Comparison of ENCODE assay signal across 38 cellular contexts in genomic region chr16:52450241-52450640, GRCh38.
"Had no signal": no experiment of that assay in that cellular context is flagged by ENCODE, and none has a peak within 500 bp of the region (broad histone marks: within the 10 kb centered on the region; RNA-seq: fewer than 3 reads in every experiment).

No MANE protein-coding gene starts in this region.

- H3K27me3 ChIP-seq: ascending aorta, cardiac muscle cell had no signal

- H3K4me3 Mint-ChIP-seq: activated CD4-positive, alpha-beta memory T cell treated with anti-CD3 and anti-CD28 coated beads, Interleukin-2, amount 10 ng/mL, durations not matched to agents 7 days and 5 days; activated CD4-positive, alpha-beta T cell treated with anti-CD3 and anti-CD28 coated beads for 36 hours; activated CD4-positive, alpha-beta T cell treated with anti-CD3 and anti-CD28 coated beads, Interleukin-2, amount 10 ng/mL, durations not matched to agents 7 days and 5 days; activated CD8-positive, alpha-beta memory T cell treated with anti-CD3 and anti-CD28 coated beads, Interleukin-2, amount 10 ng/mL, durations not matched to agents 7 days and 5 days; activated CD8-positive, alpha-beta T cell treated with anti-CD3 and anti-CD28 coated beads, Interleukin-2, amount 10 ng/mL, durations not matched to agents 7 days and 5 days; activated naive CD4-positive, alpha-beta T cell treated with anti-CD3 and anti-CD28 coated beads, Interleukin-2, amount 10 ng/mL, durations not matched to agents 7 days and 5 days; activated naive CD4-positive, alpha-beta T cell treated with anti-CD3 and anti-CD28 coated beads, Interleukin-2, amount 50 U/mL, for 24 hours; activated naive CD8-positive, alpha-beta T cell; activated naive CD8-positive, alpha-beta T cell treated with anti-CD3 and anti-CD28 coated beads, Interleukin-2, amount 10 ng/mL, durations not matched to agents 7 days and 5 days; activated naive CD8-positive, alpha-beta T cell treated with anti-CD3 and anti-CD28 coated beads, Interleukin-2, amount 50 U/mL, for 24 hours; activated T-cell treated with anti-CD3 and anti-CD28 coated beads, Interleukin-2, amount 50 U/mL, for 24 hours; brain; central memory CD8-positive, alpha-beta T cell; T-helper 1 cell treated with Interleukin-12 subunit alpha and Interleukin-12 subunit beta and Interleukin-4 antibody, amounts not matched to agents 30 μg/mL and 1 μg/mL, for 36 hours; T-helper 2 cell treated with Interferon-gamma antibody and Interleukin-4, amounts not matched to agents 5 μg/mL and 100 μg/mL, for 36 hours; WTC11 had no signal

- H3K27me3 Mint-ChIP-seq: activated CD4-positive, alpha-beta memory T cell treated with anti-CD3 and anti-CD28 coated beads, Interleukin-2, amount 10 ng/mL, durations not matched to agents 7 days and 5 days; activated CD4-positive, alpha-beta T cell treated with anti-CD3 and anti-CD28 coated beads for 36 hours; activated CD4-positive, alpha-beta T cell treated with anti-CD3 and anti-CD28 coated beads, Interleukin-2, amount 10 ng/mL, durations not matched to agents 7 days and 5 days; activated CD8-positive, alpha-beta memory T cell treated with anti-CD3 and anti-CD28 coated beads, Interleukin-2, amount 10 ng/mL, durations not matched to agents 7 days and 5 days; activated naive CD4-positive, alpha-beta T cell treated with anti-CD3 and anti-CD28 coated beads, Interleukin-2, amount 10 ng/mL, durations not matched to agents 7 days and 5 days; activated naive CD4-positive, alpha-beta T cell treated with anti-CD3 and anti-CD28 coated beads, Interleukin-2, amount 50 U/mL, for 24 hours; activated naive CD8-positive, alpha-beta T cell; activated naive CD8-positive, alpha-beta T cell treated with anti-CD3 and anti-CD28 coated beads, Interleukin-2, amount 10 ng/mL, durations not matched to agents 7 days and 5 days; activated naive CD8-positive, alpha-beta T cell treated with anti-CD3 and anti-CD28 coated beads, Interleukin-2, amount 50 U/mL, for 24 hours; activated T-cell treated with anti-CD3 and anti-CD28 coated beads, Interleukin-2, amount 50 U/mL, for 24 hours; brain; central memory CD8-positive, alpha-beta T cell had no signal

- DNase-seq: activated CD4-positive, alpha-beta memory T cell treated with anti-CD3 and anti-CD28 coated beads, Interleukin-2, amount 10 ng/mL, durations not matched to agents 7 days and 5 days; activated CD4-positive, alpha-beta T cell treated with anti-CD3 and anti-CD28 coated beads for 1 hour; activated CD4-positive, alpha-beta T cell treated with anti-CD3 and anti-CD28 coated beads for 36 hours; activated CD4-positive, alpha-beta T cell treated with anti-CD3 and anti-CD28 coated beads for 48 hours; activated CD4-positive, alpha-beta T cell treated with anti-CD3 and anti-CD28 coated beads, Interleukin-2, amount 10 ng/mL, durations not matched to agents 7 days and 5 days; activated CD4-positive, alpha-beta T cell treated with anti-CD3 and anti-CD28 coated beads, Interleukin-2, amount 50 U/mL, for 48 hours; activated CD4-positive, CD25-positive, alpha-beta regulatory T cell; activated CD8-positive, alpha-beta memory T cell treated with anti-CD3 and anti-CD28 coated beads for 24 hours; activated CD8-positive, alpha-beta memory T cell treated with anti-CD3 and anti-CD28 coated beads, Interleukin-2, amount 10 ng/mL, durations not matched to agents 7 days and 5 days; activated CD8-positive, alpha-beta memory T cell treated with anti-CD3 and anti-CD28 coated beads, Interleukin-2, amount 50 U/mL, for 48 hours; activated CD8-positive, alpha-beta T cell treated with anti-CD3 and anti-CD28 coated beads, Interleukin-2, amount 10 ng/mL, durations not matched to agents 7 days and 5 days; activated effector memory CD4-positive, alpha-beta T cell treated with Interleukin-2 at 50 U/mL for 16 hours; activated gamma-delta T cell; activated naive CD4-positive, alpha-beta T cell treated with anti-CD3 and anti-CD28 coated beads, Interleukin-2, amount 10 ng/mL, durations not matched to agents 7 days and 5 days; activated naive CD4-positive, alpha-beta T cell treated with Interleukin-2 at 50 U/mL for 16 hours; activated naive CD8-positive, alpha-beta T cell treated with anti-CD3 and anti-CD28 coated beads, Interleukin-2, amount 10 ng/mL, durations not matched to agents 7 days and 5 days; activated naive CD8-positive, alpha-beta T cell treated with anti-CD3 and anti-CD28 coated beads, Interleukin-2, amount 50 U/mL, for 24 hours; activated T-cell treated with anti-CD3 and anti-CD28 coated beads, Interleukin-2, amount 50 U/mL, for 24 hours; activated T-cell treated with anti-CD3 and anti-CD28 coated beads, Interleukin-2, amount 50 U/mL, for 48 hours; amygdala; anterior cingulate cortex; caudate nucleus; cerebellar nuclear complex; T-helper 1 cell; T-helper 2 cell; T-helper 9 cell; WERI-Rb-1 had no signal

- H3K36me3 ChIP-seq: ascending aorta, cardiac muscle cell, WERI-Rb-1 had no signal

- H3K9me3 Mint-ChIP-seq: activated CD4-positive, alpha-beta T cell treated with anti-CD3 and anti-CD28 coated beads, Interleukin-2, amount 10 ng/mL, durations not matched to agents 7 days and 5 days; activated naive CD4-positive, alpha-beta T cell treated with anti-CD3 and anti-CD28 coated beads, Interleukin-2, amount 10 ng/mL, durations not matched to agents 7 days and 5 days; activated naive CD4-positive, alpha-beta T cell treated with anti-CD3 and anti-CD28 coated beads, Interleukin-2, amount 50 U/mL, for 24 hours had no signal

- H3K4me1 ChIP-seq: ascending aorta had no signal

- H3K36me3 Mint-ChIP-seq: activated CD8-positive, alpha-beta memory T cell treated with anti-CD3 and anti-CD28 coated beads, Interleukin-2, amount 10 ng/mL, durations not matched to agents 7 days and 5 days; activated naive CD4-positive, alpha-beta T cell treated with anti-CD3 and anti-CD28 coated beads, Interleukin-2, amount 10 ng/mL, durations not matched to agents 7 days and 5 days; activated naive CD4-positive, alpha-beta T cell treated with anti-CD3 and anti-CD28 coated beads, Interleukin-2, amount 50 U/mL, for 24 hours; activated naive CD8-positive, alpha-beta T cell; activated naive CD8-positive, alpha-beta T cell treated with anti-CD3 and anti-CD28 coated beads, Interleukin-2, amount 10 ng/mL, durations not matched to agents 7 days and 5 days had no signal

- H3K4me3 ChIP-seq: ascending aorta, cardiac muscle cell had no signal

- ATAC-seq: activated CD4-positive, alpha-beta T cell treated with anti-CD3 and anti-CD28 coated beads for 36 hours; activated CD4-positive, CD25-positive, alpha-beta regulatory T cell treated with anti-CD3 and anti-CD28 coated beads, Interleukin-2, amount 50 U/mL, for 24 hours; activated CD8-positive, alpha-beta memory T cell treated with anti-CD3 and anti-CD28 coated beads, Interleukin-2, amount 10 ng/mL, durations not matched to agents 7 days and 5 days; activated CD8-positive, alpha-beta T cell treated with anti-CD3 and anti-CD28 coated beads, Interleukin-2, amount 10 ng/mL, durations not matched to agents 7 days and 5 days; activated naive CD8-positive, alpha-beta T cell treated with anti-CD3 and anti-CD28 coated beads, Interleukin-2, amount 50 U/mL, for 24 hours; WTC11 had no signal

- H3K27ac Mint-ChIP-seq: activated CD4-positive, alpha-beta memory T cell treated with anti-CD3 and anti-CD28 coated beads, Interleukin-2, amount 10 ng/mL, durations not matched to agents 7 days and 5 days; activated CD4-positive, alpha-beta T cell treated with anti-CD3 and anti-CD28 coated beads for 36 hours; activated CD4-positive, alpha-beta T cell treated with anti-CD3 and anti-CD28 coated beads, Interleukin-2, amount 10 ng/mL, durations not matched to agents 7 days and 5 days; activated CD8-positive, alpha-beta memory T cell treated with anti-CD3 and anti-CD28 coated beads, Interleukin-2, amount 10 ng/mL, durations not matched to agents 7 days and 5 days; activated CD8-positive, alpha-beta T cell treated with anti-CD3 and anti-CD28 coated beads, Interleukin-2, amount 10 ng/mL, durations not matched to agents 7 days and 5 days; activated naive CD4-positive, alpha-beta T cell treated with anti-CD3 and anti-CD28 coated beads, Interleukin-2, amount 10 ng/mL, durations not matched to agents 7 days and 5 days; activated naive CD4-positive, alpha-beta T cell treated with anti-CD3 and anti-CD28 coated beads, Interleukin-2, amount 50 U/mL, for 24 hours; activated naive CD8-positive, alpha-beta T cell; activated naive CD8-positive, alpha-beta T cell treated with anti-CD3 and anti-CD28 coated beads, Interleukin-2, amount 10 ng/mL, durations not matched to agents 7 days and 5 days; activated naive CD8-positive, alpha-beta T cell treated with anti-CD3 and anti-CD28 coated beads, Interleukin-2, amount 50 U/mL, for 24 hours; activated T-cell treated with anti-CD3 and anti-CD28 coated beads, Interleukin-2, amount 50 U/mL, for 24 hours; activated T-helper 2 cell treated with anti-CD3 and anti-CD28 coated beads, Interferon-gamma antibody, Interleukin-2, Interleukin-4, amounts not matched to agents 10 μg/mL and 5 μg/mL and 100 μg/mL, durations not matched to agents 14 hours and 24 hours and 36 hours; T-helper 1 cell treated with Interleukin-12 subunit alpha and Interleukin-12 subunit beta and Interleukin-4 antibody, amounts not matched to agents 30 μg/mL and 1 μg/mL, for 36 hours; T-helper 2 cell treated with Interferon-gamma antibody and Interleukin-4, amounts not matched to agents 5 μg/mL and 100 μg/mL, for 36 hours; WTC11 had no signal

- H3K4me1 Mint-ChIP-seq: activated CD4-positive, alpha-beta memory T cell treated with anti-CD3 and anti-CD28 coated beads, Interleukin-2, amount 10 ng/mL, durations not matched to agents 7 days and 5 days; activated CD4-positive, alpha-beta T cell treated with anti-CD3 and anti-CD28 coated beads for 36 hours; activated CD4-positive, alpha-beta T cell treated with anti-CD3 and anti-CD28 coated beads, Interleukin-2, amount 10 ng/mL, durations not matched to agents 7 days and 5 days; activated CD8-positive, alpha-beta memory T cell treated with anti-CD3 and anti-CD28 coated beads, Interleukin-2, amount 10 ng/mL, durations not matched to agents 7 days and 5 days; activated naive CD4-positive, alpha-beta T cell treated with anti-CD3 and anti-CD28 coated beads, Interleukin-2, amount 10 ng/mL, durations not matched to agents 7 days and 5 days; activated naive CD4-positive, alpha-beta T cell treated with anti-CD3 and anti-CD28 coated beads, Interleukin-2, amount 50 U/mL, for 24 hours; activated naive CD8-positive, alpha-beta T cell treated with anti-CD3 and anti-CD28 coated beads, Interleukin-2, amount 10 ng/mL, durations not matched to agents 7 days and 5 days; activated naive CD8-positive, alpha-beta T cell treated with anti-CD3 and anti-CD28 coated beads, Interleukin-2, amount 50 U/mL, for 24 hours; central memory CD8-positive, alpha-beta T cell had no signal

- H3K27ac ChIP-seq: ascending aorta, cardiac muscle cell, WERI-Rb-1 had no signal

- H3K9me3 ChIP-seq: ascending aorta had no signal
